1 cellular context compared by ENCODE assay signal in genomic region chr1:31583082-31583994, GRCh38.
TF ChIP-seq lines count a peak whose summit lies in the region.

No MANE protein-coding gene starts in this region.

TF ChIP-seq in HepG2, 621 proteins besides CTCF, POLR2A, EP300 and RAD21 (continued from another document):
- TF ChIP-seq TMF1 (CRISPR knock-in tag; IDR thresholded peaks at IDR 0.05; ENCODE audit: low read depth) (no peak), ZMYM2 (CRISPR knock-in tag; IDR thresholded peaks at IDR 0.05) (no peak), ZFP36 (IDR thresholded peaks at IDR 0.05; ENCODE audit: borderline replicate concordance, low read depth, low read length, partially characterized antibody) (no peak), ZBTB34 (CRISPR knock-in tag; IDR thresholded peaks at IDR 0.05) (no peak), HMGXB3 (CRISPR knock-in tag; IDR thresholded peaks at IDR 0.05; ENCODE audit: borderline replicate concordance) (no peak), ZNF660 (CRISPR knock-in tag; IDR thresholded peaks at IDR 0.05; ENCODE audit: borderline replicate concordance, low read depth) (no peak), FOXK2 (IDR thresholded peaks at IDR 0.05) (no peak), ZNF780A (CRISPR knock-in tag; IDR thresholded peaks at IDR 0.05) (no peak), FOXP1 (IDR thresholded peaks at IDR 0.05) (no peak), FOXP1 (CRISPR knock-in tag; IDR thresholded peaks at IDR 0.05) (no peak), ZFP82 (CRISPR knock-in tag; IDR thresholded peaks at IDR 0.05; ENCODE audit: borderline replicate concordance) (no peak), SAP130 (CRISPR knock-in tag; IDR thresholded peaks at IDR 0.05; ENCODE audit: low read depth) (no peak), SAFB2 (CRISPR knock-in tag; IDR thresholded peaks at IDR 0.05; ENCODE audit: borderline replicate concordance, low read depth) (no peak), ZNF878 (CRISPR knock-in tag; IDR thresholded peaks at IDR 0.05) (no peak), ZNF672 (CRISPR knock-in tag; IDR thresholded peaks at IDR 0.05) (no peak), THAP8 (CRISPR knock-in tag; IDR thresholded peaks at IDR 0.05; ENCODE audit: borderline replicate concordance) (no peak), PHF20 (CRISPR knock-in tag; IDR thresholded peaks at IDR 0.05) (no peak), LCORL (IDR thresholded peaks at IDR 0.05) (no peak), LCORL (CRISPR knock-in tag; IDR thresholded peaks at IDR 0.05) (no peak), SIN3A (IDR thresholded peaks at IDR 0.05; ENCODE audit: borderline replicate concordance, low read depth, low read length) (no peak), ZZZ3 (CRISPR knock-in tag; IDR thresholded peaks at IDR 0.05; ENCODE audit: borderline replicate concordance) (no peak), ZNF576 (CRISPR knock-in tag; IDR thresholded peaks at IDR 0.05) (0 out of 2 replicates have a peak, but pooled peaks have one; percentile 28), IKZF4 (CRISPR knock-in tag; IDR thresholded peaks at IDR 0.05; ENCODE audit: borderline replicate concordance, low read depth, not compliant biosample characterization) (no peak), ZNF670 (CRISPR knock-in tag; IDR thresholded peaks at IDR 0.05; ENCODE audit: borderline replicate concordance) (no peak), ASH2L (IDR thresholded peaks at IDR 0.05; ENCODE audit: insufficient read length, low read depth, low read length) (no peak), ZNF598 (CRISPR knock-in tag; IDR thresholded peaks at IDR 0.05; ENCODE audit: borderline replicate concordance) (0 out of 2 replicates have a peak, but pooled peaks have one; percentile 22), ZNF160 (CRISPR knock-in tag; IDR thresholded peaks at IDR 0.05) (no peak), POGZ (CRISPR knock-in tag; IDR thresholded peaks at IDR 0.05) (no peak), NCOA2 (CRISPR knock-in tag; IDR thresholded peaks at IDR 0.05) (no peak)
- TF ChIP-seq, protein P1, sequence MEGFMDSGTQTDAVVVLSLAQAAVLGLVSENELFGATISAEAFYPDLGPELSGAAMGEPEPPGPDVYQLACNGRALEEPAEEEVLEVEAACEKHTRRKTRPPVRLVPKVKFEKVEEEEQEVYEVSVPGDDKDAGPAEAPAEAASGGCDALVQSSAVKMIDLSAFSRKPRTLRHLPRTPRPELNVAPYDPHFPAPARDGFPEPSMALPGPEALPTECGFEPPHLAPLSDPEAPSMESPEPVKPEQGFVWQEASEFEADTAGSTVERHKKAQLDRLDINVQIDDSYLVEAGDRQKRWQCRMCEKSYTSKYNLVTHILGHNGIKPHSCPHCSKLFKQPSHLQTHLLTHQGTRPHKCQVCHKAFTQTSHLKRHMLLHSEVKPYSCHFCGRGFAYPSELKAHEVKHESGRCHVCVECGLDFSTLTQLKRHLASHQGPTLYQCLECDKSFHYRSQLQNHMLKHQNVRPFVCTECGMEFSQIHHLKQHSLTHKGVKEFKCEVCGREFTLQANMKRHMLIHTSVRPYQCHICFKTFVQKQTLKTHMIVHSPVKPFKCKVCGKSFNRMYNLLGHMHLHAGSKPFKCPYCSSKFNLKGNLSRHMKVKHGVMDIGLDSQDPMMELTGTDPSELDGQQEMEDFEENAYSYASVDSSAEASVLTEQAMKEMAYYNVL (CRISPR knock-in tag; IDR thresholded peaks at IDR 0.05; ENCODE audit: borderline replicate concordance) = no peak
